1 cellular context compared by ENCODE assay signal in genomic region chr22:20392983-20393704, GRCh38.
TF ChIP-seq lines count a peak whose summit lies in the region.

No MANE protein-coding gene starts in this region.

TF ChIP-seq in liver, 16 proteins besides CTCF, POLR2A, EP300 and RAD21 (continued from another document):
- TF ChIP-seq REST (IDR thresholded peaks at IDR 0.05) = no peak
